In genomic region chr12:28248555-28249127, GRCh38 we compare ENCODE assay signal across 2 cellular contexts.
TF ChIP-seq lines count a peak whose summit lies in the region.

No MANE protein-coding gene starts in this region.

TF ChIP-seq in SK-N-SH, 30 proteins besides CTCF, POLR2A, EP300 and RAD21:
- TF ChIP-seq GABPA (IDR thresholded peaks at IDR 0.05; ENCODE audit: low read depth): no peak
- no peak for TF ChIP-seq YY1 (IDR thresholded peaks at IDR 0.05; ENCODE audit: low read depth)
- no peak for TF ChIP-seq JUND (IDR thresholded peaks at IDR 0.05)
- no peak for TF ChIP-seq SMC3 (IDR thresholded peaks at IDR 0.05; ENCODE audit: low read depth, low read length)
- TF ChIP-seq NRF1 (IDR thresholded peaks at IDR 0.05; ENCODE audit: low read depth, low read length): no peak
- TF ChIP-seq CHD2 (IDR thresholded peaks at IDR 0.05; ENCODE audit: low read length, partially characterized antibody): no peak
- no peak for TF ChIP-seq RXRA (IDR thresholded peaks at IDR 0.05; ENCODE audit: borderline replicate concordance, low read depth)
- no peak for TF ChIP-seq REST (IDR thresholded peaks at IDR 0.05; ENCODE audit: low read depth, low read length)
- no peak for TF ChIP-seq MXI1 (IDR thresholded peaks at IDR 0.05; ENCODE audit: low read depth, low read length)
- TF ChIP-seq IRF3 (IDR thresholded peaks at IDR 0.05; ENCODE audit: low read depth, low read length): no peak
- TF ChIP-seq FOSL2 (IDR thresholded peaks at IDR 0.05; ENCODE audit: borderline replicate concordance, low read depth): no peak
- TF ChIP-seq FOXJ3 (CRISPR knock-in tag; IDR thresholded peaks at IDR 0.05): no peak
- TF ChIP-seq RFX5 (IDR thresholded peaks at IDR 0.05; ENCODE audit: low read length): no peak
- no peak for TF ChIP-seq TAF1 (IDR thresholded peaks at IDR 0.05; ENCODE audit: borderline replicate concordance, low read depth, low read length)
- TF ChIP-seq NFIC (IDR thresholded peaks at IDR 0.05; ENCODE audit: borderline replicate concordance): no peak
- no peak for TF ChIP-seq FOXM1 (IDR thresholded peaks at IDR 0.05; ENCODE audit: low read depth)
- TF ChIP-seq ZBTB33 (IDR thresholded peaks at IDR 0.05; ENCODE audit: borderline replicate concordance, low read depth): no peak
- TF ChIP-seq USF1 (IDR thresholded peaks at IDR 0.05; ENCODE audit: borderline replicate concordance, low read depth): no peak
- no peak for TF ChIP-seq GATA2 (CRISPR knock-in tag; IDR thresholded peaks at IDR 0.05)

TF ChIP-seq in HepG2, 621 proteins besides CTCF, POLR2A, EP300 and RAD21:
- no peak for TF ChIP-seq JUNB (CRISPR knock-in tag; IDR thresholded peaks at IDR 0.05; ENCODE audit: borderline replicate concordance)
- no peak for TF ChIP-seq THAP8 (CRISPR knock-in tag; IDR thresholded peaks at IDR 0.05; ENCODE audit: borderline replicate concordance)
- no peak for TF ChIP-seq MBD4 (IDR thresholded peaks at IDR 0.05; ENCODE audit: borderline replicate concordance, low read length)
- no peak for TF ChIP-seq XBP1 (CRISPR knock-in tag; IDR thresholded peaks at IDR 0.05)
- no peak for TF ChIP-seq RNF2 (conservative IDR thresholded peaks at IDR 0.05; ENCODE audit: low read depth)
- no peak for TF ChIP-seq ZNF430 (CRISPR knock-in tag; IDR thresholded peaks at IDR 0.05)
- no peak for TF ChIP-seq ZSCAN29 (CRISPR knock-in tag; conservative IDR thresholded peaks at IDR 0.05)
- no peak for TF ChIP-seq ATF3 (CRISPR knock-in tag; IDR thresholded peaks at IDR 0.05)
- TF ChIP-seq NFE2L1 (CRISPR knock-in tag; IDR thresholded peaks at IDR 0.05; ENCODE audit: borderline replicate concordance): no peak
- TF ChIP-seq ZNF704 (CRISPR knock-in tag; IDR thresholded peaks at IDR 0.05; ENCODE audit: borderline replicate concordance): no peak
- no peak for TF ChIP-seq TCF7 (IDR thresholded peaks at IDR 0.05; ENCODE audit: low read depth)
- no peak for TF ChIP-seq ZNF792 (CRISPR knock-in tag; IDR thresholded peaks at IDR 0.05)
- no peak for TF ChIP-seq NFE2L2 (IDR thresholded peaks at IDR 0.05; ENCODE audit: low read length)
TF ChIP-seq in HepG2: peak in this region for 0.
